In the genomic region with DNA sequence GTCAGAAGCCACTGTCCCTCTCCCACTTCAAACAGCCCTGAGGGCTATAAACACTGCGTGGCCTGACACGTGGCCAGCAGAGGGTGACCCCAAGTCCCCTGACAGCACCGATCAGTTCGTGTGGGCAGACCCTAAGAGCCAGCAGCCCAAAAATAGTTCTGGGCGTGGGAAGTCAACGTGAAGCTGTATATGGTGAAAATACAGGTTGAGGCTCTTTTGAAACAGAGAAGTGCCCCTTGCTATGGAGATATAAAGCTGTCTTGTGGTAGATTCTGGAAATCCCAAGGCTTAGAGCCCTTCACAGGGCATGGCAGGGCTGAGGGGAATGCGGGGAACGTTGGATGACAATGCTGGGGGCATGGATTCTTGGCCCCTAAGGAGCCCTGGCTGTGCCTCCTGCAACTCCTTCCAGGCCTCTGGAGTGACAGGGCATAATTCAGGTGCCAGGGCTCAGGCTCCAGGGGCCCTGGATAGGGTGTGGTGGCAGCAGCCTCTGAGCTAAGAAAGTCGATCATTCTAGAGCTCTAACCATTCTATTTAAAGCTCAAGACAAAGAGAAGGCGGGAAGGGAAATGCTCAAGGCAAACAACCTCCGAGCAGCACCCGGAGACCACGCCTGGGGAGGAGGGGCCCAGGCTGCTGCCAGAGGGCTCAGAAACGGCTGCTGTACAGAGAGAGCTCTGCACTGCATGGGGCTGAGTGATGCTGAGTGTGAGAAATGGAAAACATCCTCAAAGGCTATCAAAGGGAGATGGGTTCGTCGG, we compare ENCODE assay signal across 8 cellular contexts.
DNase-seq lines count a peak whose midpoint lies in the region; ATAC-seq and TF ChIP-seq lines count a peak whose summit lies in the region.

No MANE protein-coding gene starts in this region.

- peak overlapping the region; percentile 63 for H3K4me3 Mint-ChIP-seq in activated CD4-positive, alpha-beta T cell treated with anti-CD3 and anti-CD28 coated beads, Interleukin-2, amount 10 ng/mL, durations not matched to agents 7 days and 5 days

- no peak for TF ChIP-seq CTCF in ovary (IDR thresholded peaks at IDR 0.05)

- H3K36me3 ChIP-seq in ovary: no peaks in the 10 kb centered on the region

- CTCF ChIA-PET in activated CD4-positive, alpha-beta T cell treated with anti-CD3 and anti-CD28 coated beads, Interleukin-2, amount 10 ng/mL, durations not matched to agents 7 days and 5 days (lab: Charles Lee): interaction anchor here (0.8 to 7.0 kb wide), 20 partner anchors 9 to 154 kb away, joined by 3 to 73 read pairs (median 4); partner anchors contain the start of gene CD6

- TF ChIP-seq EP300 in ovary (IDR thresholded peaks at IDR 0.05): no peak

- TF ChIP-seq POLR2A in GM15510 (IDR thresholded peaks at IDR 0.05; ENCODE audit: borderline replicate concordance, extremely low read depth, insufficient read length) (peak; percentile 36), ovary (IDR thresholded peaks at IDR 0.05) (no peak)

- DNase-seq in NCI-H2081 (lab: John Stamatoyannopoulos, UW): peak; percentile 93 to 96
- peak; percentile 95 for DNase-seq in activated CD4-positive, alpha-beta T cell treated with anti-CD3 and anti-CD28 coated beads, Interleukin-2, amount 10 ng/mL, durations not matched to agents 7 days and 5 days
- peak; percentile 61 for DNase-seq in effector CD8-positive, alpha-beta T cell (lab: John Stamatoyannopoulos, UW)
- DNase-seq in ovary: peak; percentile 34 to 65 (median 46)
- no peak for DNase-seq in EL
- DNase-seq in kidney glomerular epithelial cell (lab: John Stamatoyannopoulos, UW): no peak

- WGBS in ovary, 3 donors: 26 to 36% (median 28%) methylated on average over 16 of the region's 16 CpGs

- peak overlapping the region; percentile 99 for H3K27ac Mint-ChIP-seq in activated CD4-positive, alpha-beta T cell treated with anti-CD3 and anti-CD28 coated beads, Interleukin-2, amount 10 ng/mL, durations not matched to agents 7 days and 5 days

- peak; percentile 90 for ATAC-seq in HG02678 (IDR thresholded peaks at IDR 0.05; ENCODE audit: unreplicated experiment)

- H3K27me3 Mint-ChIP-seq in activated CD4-positive, alpha-beta T cell treated with anti-CD3 and anti-CD28 coated beads, Interleukin-2, amount 10 ng/mL, durations not matched to agents 7 days and 5 days: no peaks in the 10 kb centered on the region

- no peaks in the 10 kb centered on the region for H3K9me3 ChIP-seq in ovary

- H3K4me1 ChIP-seq in ovary (ENCODE audit: insufficient read depth): peaks cover 7% of the 10 kb centered on the region

- H3K9me3 Mint-ChIP-seq in activated CD4-positive, alpha-beta T cell treated with anti-CD3 and anti-CD28 coated beads, Interleukin-2, amount 10 ng/mL, durations not matched to agents 7 days and 5 days: no peaks in the 10 kb centered on the region

- no peaks in the 10 kb centered on the region for H3K27me3 ChIP-seq in ovary

- peak overlapping the region in 1 of 2 donors; percentile 31 for H3K27ac ChIP-seq in ovary

- intact Hi-C loops in ovary (cut with DNase I): no loop called here

- peaks cover 65% of the 10 kb centered on the region for H3K4me1 Mint-ChIP-seq in activated CD4-positive, alpha-beta T cell treated with anti-CD3 and anti-CD28 coated beads, Interleukin-2, amount 10 ng/mL, durations not matched to agents 7 days and 5 days

- POLR2A ChIA-PET in activated CD4-positive, alpha-beta T cell treated with anti-CD3 and anti-CD28 coated beads, Interleukin-2, amount 10 ng/mL, durations not matched to agents 7 days and 5 days (lab: Charles Lee): interaction anchor here (0.6 to 1.7 kb wide), 16 partner anchors 11 to 174 kb away, joined by 3 to 8 read pairs (median 5); partner anchors contain the start of gene CD6

- H3K4me3 ChIP-seq in ovary: no peak overlapping the region

- peaks cover 16% of the 10 kb centered on the region for H3K36me3 Mint-ChIP-seq in activated CD4-positive, alpha-beta T cell treated with anti-CD3 and anti-CD28 coated beads, Interleukin-2, amount 10 ng/mL, durations not matched to agents 7 days and 5 days (ENCODE audit: low read depth)

Comparison
In these comparisons a context has a peak if more than half of its experiments do, and no peak if none do; other contexts are left out.
1. DNase-seq: peak in NCI-H2081 (2 of 2), activated CD4-positive, alpha-beta T cell treated with anti-CD3 and anti-CD28 coated beads, Interleukin-2, amount 10 ng/mL, durations not matched to agents 7 days and 5 days (single experiment), effector CD8-positive, alpha-beta T cell (single experiment) and ovary (5 of 5); none in EL (single experiment) and kidney glomerular epithelial cell (single experiment).